In genomic region chrY:2934861-2935605, GRCh38 we compare ENCODE assay signal across 8 cellular contexts. TPM values are rescaled to one million over a fixed set of nuclear protein-coding genes. Genes with fewer than 3 reads are reported as not detected.
DNase-seq lines count a peak whose midpoint lies in the region; ATAC-seq and TF ChIP-seq lines count a peak whose summit lies in the region.

TSS of gene ZFY (plus strand) at chrY:2935381. CDS start at chrY:2953937, 18,556 bp downstream.

- TF ChIP-seq CTCF in endodermal cell (conservative IDR thresholded peaks at IDR 0.05) = no peak

- H3K4me1 ChIP-seq in endodermal cell (ENCODE audit: control insufficient read depth, insufficient read depth, low read length) = no peaks in the 10 kb centered on the region

- 0% methylated on average over 10 to 74 of the region's 83 CpGs for WGBS in endodermal cell (ENCODE audit: insufficient coverage in 1 of 2, insufficient read length in 1 of 2), 2 experiments

- peak within 1 kb of the TSS; percentile 90 for H3K4me3 ChIP-seq in endodermal cell (ENCODE audit: low read length)

- H3K9me3 ChIP-seq in endodermal cell (ENCODE audit: control insufficient read depth, low read length) = no peaks in the 10 kb centered on the region

- H3K4me3 Mint-ChIP-seq in T-helper 2 cell treated with Interferon-gamma antibody and Interleukin-4, amounts not matched to agents 5 μg/mL and 100 μg/mL, for 36 hours = peak within 1 kb of the TSS; percentile 89
- H3K4me3 Mint-ChIP-seq in endodermal cell = no peak within 1 kb of the TSS

- no peaks in the 10 kb centered on the region for H3K9me3 Mint-ChIP-seq in T-helper 2 cell treated with Interferon-gamma antibody and Interleukin-4, amounts not matched to agents 5 μg/mL and 100 μg/mL, for 36 hours
- H3K9me3 Mint-ChIP-seq in endodermal cell = no peaks in the 10 kb centered on the region

- peak; percentile 33 for ATAC-seq in HG02981 (IDR thresholded peaks at IDR 0.05; ENCODE audit: unreplicated experiment)
- no peak for ATAC-seq in GM19467 (IDR thresholded peaks at IDR 0.05; ENCODE audit: unreplicated experiment)

- H3K4me1 Mint-ChIP-seq in T-helper 2 cell treated with Interferon-gamma antibody and Interleukin-4, amounts not matched to agents 5 μg/mL and 100 μg/mL, for 36 hours (ENCODE audit: low read depth) = peaks cover 15% of the 10 kb centered on the region
- H3K4me1 Mint-ChIP-seq in endodermal cell = no peaks in the 10 kb centered on the region

- H3K27me3 Mint-ChIP-seq in T-helper 2 cell treated with Interferon-gamma antibody and Interleukin-4, amounts not matched to agents 5 μg/mL and 100 μg/mL, for 36 hours (ENCODE audit: low read depth) = no peaks in the 10 kb centered on the region
- no peaks in the 10 kb centered on the region for H3K27me3 Mint-ChIP-seq in endodermal cell (ENCODE audit: insufficient read depth)

- peak within 1 kb of the TSS; percentile 99 for H3K27ac Mint-ChIP-seq in T-helper 2 cell treated with Interferon-gamma antibody and Interleukin-4, amounts not matched to agents 5 μg/mL and 100 μg/mL, for 36 hours
- H3K27ac Mint-ChIP-seq in endodermal cell = no peak within 1 kb of the TSS

- H3K9ac ChIP-seq in endodermal cell (ENCODE audit: extremely low read depth, low read length, poor library complexity, severe bottlenecking) = peak within 1 kb of the TSS; percentile 99

- H3K27ac ChIP-seq in endodermal cell (ENCODE audit: low read depth, low read length) = peak within 1 kb of the TSS; percentile 100

- peak; percentile 61 for DNase-seq in D341Med (ENCODE audit: low spot score)
- DNase-seq in T-helper 2 cell treated with Interferon-gamma antibody and Interleukin-4, amounts not matched to agents 5 μg/mL and 100 μg/mL, for 36 hours (ENCODE audit: low spot score) = peak; percentile 68
- DNase-seq in endodermal cell = no peak
- no peak for DNase-seq in pulmonary artery endothelial cell (ENCODE audit: low read depth, low spot score)
- no peak for DNase-seq in GOT3 (lab: John Stamatoyannopoulos, UW)
- no peak for DNase-seq in NCI-H128 (lab: John Stamatoyannopoulos, UW; ENCODE audit: unreplicated experiment)

- no peaks in the 10 kb centered on the region for H3K27me3 ChIP-seq in endodermal cell (ENCODE audit: control insufficient read depth, insufficient read depth, low read length, poor library complexity, severe bottlenecking)

- no peaks in the 10 kb centered on the region for H3K36me3 ChIP-seq in endodermal cell (ENCODE audit: control insufficient read depth, insufficient read depth, low read length)

- H3K36me3 Mint-ChIP-seq in T-helper 2 cell treated with Interferon-gamma antibody and Interleukin-4, amounts not matched to agents 5 μg/mL and 100 μg/mL, for 36 hours (ENCODE audit: low read depth) = peaks cover 23% of the 10 kb centered on the region
- no peaks in the 10 kb centered on the region for H3K36me3 Mint-ChIP-seq in endodermal cell (ENCODE audit: low read depth)

RNA-seq across cellular contexts. Expression of gene ZFY, which starts in this region (rescaled TPM):
- 10 to 100 TPM in 1 of 2 donors, not detected in 1; 36.7 TPM for total RNA-seq in endodermal cell
- polyA plus RNA-seq in endodermal cell (2013, experiment 1 of 2) = 6.7 TPM
- 7.5 TPM for polyA plus RNA-seq in endodermal cell (2013, experiment 2 of 2)
- 11.7 and 14.9 TPM in 2 replicates for total RNA-seq in pulmonary artery endothelial cell

Comparison
In these comparisons a context has a peak if more than half of its experiments do, and no peak if none do; other contexts are left out.
1. DNase-seq: peak in D341Med (single experiment) and T-helper 2 cell treated with Interferon-gamma antibody and Interleukin-4, amounts not matched to agents 5 μg/mL and 100 μg/mL, for 36 hours (single experiment); none in endodermal cell (single experiment), pulmonary artery endothelial cell (single experiment), GOT3 (single experiment) and NCI-H128 (single experiment).